Comparison of ENCODE assay signal across 16 cellular contexts in genomic region chr2:148527488-148528340, GRCh38.
DNase-seq lines count a peak whose midpoint lies in the region; ATAC-seq lines count a peak whose summit lies in the region.
"Had no signal": no experiment of that assay in that cellular context is flagged by ENCODE, and none has a peak within 500 bp of the region (broad histone marks: within the 10 kb centered on the region; RNA-seq: fewer than 3 reads in every experiment).

No MANE protein-coding gene starts in this region.

- ATAC-seq in activated CD4-positive, alpha-beta T cell treated with anti-CD3 and anti-CD28 coated beads for 36 hours: peak; percentile 31
- ATAC-seq in naive thymus-derived CD4-positive, alpha-beta T cell: no peak
- ATAC-seq in GM21381 (IDR thresholded peaks at IDR 0.05; ENCODE audit: unreplicated experiment): no peak
- no peak for ATAC-seq in HG03108 (IDR thresholded peaks at IDR 0.05; ENCODE audit: unreplicated experiment)
- ATAC-seq: HCT116, left cardiac atrium had no signal

- H3K27me3 Mint-ChIP-seq in activated CD4-positive, alpha-beta T cell treated with anti-CD3 and anti-CD28 coated beads for 36 hours: no peaks in the 10 kb centered on the region
- H3K27me3 Mint-ChIP-seq in activated T-helper 1 cell treated with anti-CD3 and anti-CD28 coated beads, Interleukin-12 subunit alpha, Interleukin-12 subunit beta, Interleukin-2, Interleukin-4 antibody, amounts not matched to agents 30 ng/mL and 10 ng/mL and 1 ng/mL, durations not matched to agents 14 hours and 24 hours and 36 hours (ENCODE audit: insufficient read depth): no peaks in the 10 kb centered on the region
- H3K27me3 Mint-ChIP-seq in naive thymus-derived CD4-positive, alpha-beta T cell: no peaks in the 10 kb centered on the region

- H3K36me3 ChIP-seq in KOPT-K1 (ENCODE audit: insufficient read depth, low read length): no peaks in the 10 kb centered on the region
- H3K36me3 ChIP-seq in naive thymus-derived CD4-positive, alpha-beta T cell (ENCODE audit: control insufficient read depth in 2 of 3, insufficient read depth in 3 of 3, low read length in 3 of 3): no peaks in the 10 kb centered on the region
- H3K36me3 ChIP-seq: BLaER1 treated with 17β-estradiol and CSF1 and Interleukin-3, amounts not matched to agents 10 nM and 100 nM had no signal

- H3K4me1 Mint-ChIP-seq in activated CD4-positive, alpha-beta T cell treated with anti-CD3 and anti-CD28 coated beads for 36 hours: peaks cover 80% of the 10 kb centered on the region
- H3K4me1 Mint-ChIP-seq in activated T-helper 1 cell treated with anti-CD3 and anti-CD28 coated beads, Interleukin-12 subunit alpha, Interleukin-12 subunit beta, Interleukin-2, Interleukin-4 antibody, amounts not matched to agents 30 ng/mL and 10 ng/mL and 1 ng/mL, durations not matched to agents 14 hours and 24 hours and 36 hours (ENCODE audit: low read depth): peaks cover 84% of the 10 kb centered on the region
- H3K4me1 Mint-ChIP-seq in naive thymus-derived CD4-positive, alpha-beta T cell: peaks cover 53 to 98% (median 93%) of the 10 kb centered on the region in 7 donors

- H3K4me1 ChIP-seq in naive thymus-derived CD4-positive, alpha-beta T cell (ENCODE audit: control insufficient read depth in 2 of 2, insufficient read depth in 2 of 2, low read length in 2 of 2): peaks cover 46 to 78% of the 10 kb centered on the region in 2 donors

- peaks cover 7% of the 10 kb centered on the region for H3K9me3 Mint-ChIP-seq in activated CD4-positive, alpha-beta T cell treated with anti-CD3 and anti-CD28 coated beads for 36 hours (ENCODE audit: low read depth)
- H3K9me3 Mint-ChIP-seq in activated T-helper 1 cell treated with anti-CD3 and anti-CD28 coated beads, Interleukin-12 subunit alpha, Interleukin-12 subunit beta, Interleukin-2, Interleukin-4 antibody, amounts not matched to agents 30 ng/mL and 10 ng/mL and 1 ng/mL, durations not matched to agents 14 hours and 24 hours and 36 hours: peaks cover 8% of the 10 kb centered on the region
- H3K9me3 Mint-ChIP-seq in naive thymus-derived CD4-positive, alpha-beta T cell: peaks cover 0 to 14% (median 0%) of the 10 kb centered on the region in 11 donors

- H3K36me3 Mint-ChIP-seq in activated CD4-positive, alpha-beta T cell treated with anti-CD3 and anti-CD28 coated beads for 36 hours (ENCODE audit: low read depth): peaks cover 3% of the 10 kb centered on the region
- H3K36me3 Mint-ChIP-seq in activated T-helper 1 cell treated with anti-CD3 and anti-CD28 coated beads, Interleukin-12 subunit alpha, Interleukin-12 subunit beta, Interleukin-2, Interleukin-4 antibody, amounts not matched to agents 30 ng/mL and 10 ng/mL and 1 ng/mL, durations not matched to agents 14 hours and 24 hours and 36 hours (ENCODE audit: low read depth): peaks cover 10% of the 10 kb centered on the region
- H3K36me3 Mint-ChIP-seq in naive thymus-derived CD4-positive, alpha-beta T cell: peaks cover 0 to 6% (median 0%) of the 10 kb centered on the region in 5 donors

- H3K4me3 ChIP-seq in naive thymus-derived CD4-positive, alpha-beta T cell (ENCODE audit: low read length): peak overlapping the region; percentile 62
- H3K4me3 ChIP-seq: BLaER1 treated with 17β-estradiol and CSF1 and Interleukin-3, amounts not matched to agents 10 nM and 100 nM; hepatocyte had no signal

- H3K9me3 ChIP-seq in KOPT-K1 (ENCODE audit: insufficient read depth, low read length, poor library complexity, severe bottlenecking): no peaks in the 10 kb centered on the region
- H3K9me3 ChIP-seq in naive thymus-derived CD4-positive, alpha-beta T cell (ENCODE audit: control insufficient read depth in 2 of 3, low read length in 3 of 3): no peaks in the 10 kb centered on the region
- H3K9me3 ChIP-seq: BLaER1 treated with 17β-estradiol and CSF1 and Interleukin-3, amounts not matched to agents 10 nM and 100 nM had no signal

- CTCF ChIA-PET in activated CD4-positive, alpha-beta T cell treated with anti-CD3 and anti-CD28 coated beads for 36 hours (lab: Charles Lee): interaction anchor here (0.7 to 1.5 kb wide), 5 partner anchors 9 to 352 kb away, joined by 3 to 10 read pairs (median 3); no protein-coding TSS in a partner anchor
- CTCF ChIA-PET in naive thymus-derived CD4-positive, alpha-beta T cell (lab: Charles Lee): interaction anchor here (0.7 to 2.0 kb wide), 5 partner anchors 10 to 591 kb away, joined by 3 to 18 read pairs (median 5); no protein-coding TSS in a partner anchor

- H3K27ac Mint-ChIP-seq in activated CD4-positive, alpha-beta T cell treated with anti-CD3 and anti-CD28 coated beads for 36 hours: peak overlapping the region; percentile 87
- peak overlapping the region; percentile 88 for H3K27ac Mint-ChIP-seq in activated T-helper 1 cell treated with anti-CD3 and anti-CD28 coated beads, Interleukin-12 subunit alpha, Interleukin-12 subunit beta, Interleukin-2, Interleukin-4 antibody, amounts not matched to agents 30 ng/mL and 10 ng/mL and 1 ng/mL, durations not matched to agents 14 hours and 24 hours and 36 hours
- peak overlapping the region; percentile 85 to 98 (median 94) for H3K27ac Mint-ChIP-seq in naive thymus-derived CD4-positive, alpha-beta T cell

- H3K4me3 Mint-ChIP-seq in activated CD4-positive, alpha-beta T cell treated with anti-CD3 and anti-CD28 coated beads for 36 hours: peak overlapping the region; percentile 57
- peak overlapping the region; percentile 68 for H3K4me3 Mint-ChIP-seq in activated T-helper 1 cell treated with anti-CD3 and anti-CD28 coated beads, Interleukin-12 subunit alpha, Interleukin-12 subunit beta, Interleukin-2, Interleukin-4 antibody, amounts not matched to agents 30 ng/mL and 10 ng/mL and 1 ng/mL, durations not matched to agents 14 hours and 24 hours and 36 hours
- peak overlapping the region; percentile 81 to 92 (median 86) for H3K4me3 Mint-ChIP-seq in naive thymus-derived CD4-positive, alpha-beta T cell

- intact Hi-C loops in activated CD4-positive, alpha-beta T cell treated with anti-CD3 and anti-CD28 coated beads for 36 hours (cut with DNase I, micrococcal nuclease): loop anchor here (1.0 to 10.0 kb wide), 9 partner anchors 76 to 903 kb away; partner anchors contain the start of genes KIF5C (in 2 of the 2) and ACVR2A (in 1 of the 2)
- intact Hi-C loops in activated T-helper 1 cell treated with anti-CD3 and anti-CD28 coated beads, Interleukin-12 subunit alpha, Interleukin-12 subunit beta, Interleukin-2, Interleukin-4 antibody, amounts not matched to agents 30 ng/mL and 10 ng/mL and 1 ng/mL, durations not matched to agents 14 hours and 24 hours and 36 hours (cut with micrococcal nuclease): loop anchor here (1.0 to 10.0 kb wide), 10 partner anchors 13 to 1345 kb away; partner anchors contain the start of genes ACVR2A, KIF5C and MMADHC
- intact Hi-C loops in naive thymus-derived CD4-positive, alpha-beta T cell (cut with micrococcal nuclease): loop anchor here (1.0 to 10.0 kb wide), 11 partner anchors 13 to 1230 kb away; partner anchors contain the start of genes KIF5C (in 1 of the 2), MMADHC (in 1 of the 2) and ORC4 (in 1 of the 2)

- peak overlapping the region; percentile 88 for H3K27ac ChIP-seq in KOPT-K1 (ENCODE audit: low read depth, low read length, poor library complexity, severe bottlenecking)
- peak overlapping the region; percentile 65 for H3K27ac ChIP-seq in naive thymus-derived CD4-positive, alpha-beta T cell (ENCODE audit: low read depth, low read length)
- H3K27ac ChIP-seq: 22Rv1; BLaER1 treated with 17β-estradiol and CSF1 and Interleukin-3, amounts not matched to agents 10 nM and 100 nM; hepatocyte; HL-60 had no signal

- peak; percentile 39 for DNase-seq in activated CD4-positive, alpha-beta T cell treated with anti-CD3 and anti-CD28 coated beads for 36 hours
- DNase-seq in activated CD4-positive, alpha-beta T cell treated with anti-CD3 and anti-CD28 coated beads, Interleukin-2, amount 50 U/mL, for 4 hours: no peak
- no peak for DNase-seq in activated T-helper 1 cell treated with anti-CD3 and anti-CD28 coated beads, Interleukin-12 subunit alpha, Interleukin-12 subunit beta, Interleukin-2, Interleukin-4 antibody, amounts not matched to agents 30 ng/mL and 10 ng/mL and 1 ng/mL, durations not matched to agents 14 hours and 24 hours and 36 hours (ENCODE audit: low spot score)
- peak in 1 of 9 donors; percentile 34 for DNase-seq in naive thymus-derived CD4-positive, alpha-beta T cell
- no peak for DNase-seq in T-helper 9 cell
- DNase-seq: left cardiac atrium, NCI-H446 treated with DMSO at 0.1 percent for 48 hours, substantia nigra had no signal

- POLR2A ChIA-PET in activated CD4-positive, alpha-beta T cell treated with anti-CD3 and anti-CD28 coated beads for 36 hours (lab: Charles Lee): interaction anchor here (0.6 to 1.1 kb wide), 2 partner anchors 12 to 212 kb away, joined by 3 to 5 read pairs; no protein-coding TSS in a partner anchor
- POLR2A ChIA-PET in naive thymus-derived CD4-positive, alpha-beta T cell (lab: Charles Lee): interaction anchor here (0.6 to 4.8 kb wide), 12 partner anchors 11 to 538 kb away, joined by 3 to 38 read pairs (median 5); partner anchors contain the start of genes EPC2, MBD5 and ORC4

- no peaks in the 10 kb centered on the region for H3K27me3 ChIP-seq in naive thymus-derived CD4-positive, alpha-beta T cell (ENCODE audit: control insufficient read depth in 2 of 2, insufficient read depth in 2 of 2, low read length in 2 of 2)
- H3K27me3 ChIP-seq: BLaER1 treated with 17β-estradiol and CSF1 and Interleukin-3, amounts not matched to agents 10 nM and 100 nM; hepatocyte had no signal
